Comparison of ENCODE assay signal across 9 cellular contexts in the genomic region with DNA sequence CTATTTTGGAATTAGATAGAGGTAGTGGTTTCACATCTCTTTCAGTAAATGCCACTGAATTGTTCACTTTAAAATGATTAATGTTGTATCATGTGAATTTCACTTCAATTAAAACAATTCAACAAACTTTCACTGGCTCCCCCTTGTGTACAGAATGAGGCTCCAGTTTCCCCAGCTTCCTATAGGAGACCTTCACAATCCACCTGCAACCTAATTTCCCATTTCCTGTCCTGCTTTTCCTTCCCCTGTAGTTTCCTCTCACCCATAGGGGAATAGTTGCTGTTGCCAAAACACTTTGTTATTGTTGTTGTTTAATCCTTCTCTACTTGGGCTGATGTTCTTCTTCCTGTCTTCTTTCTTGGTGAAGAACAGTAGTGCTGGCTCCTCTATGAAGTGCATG. TPM values are rescaled to one million over a fixed set of nuclear protein-coding genes. Genes with fewer than 3 reads are reported as not detected.
DNase-seq lines count a peak whose midpoint lies in the region; ATAC-seq and TF ChIP-seq lines count a peak whose summit lies in the region.
"Had no signal": no experiment of that assay in that cellular context is flagged by ENCODE, and none has a peak within 500 bp of the region (broad histone marks: within the 10 kb centered on the region; RNA-seq: fewer than 3 reads in every experiment).

No MANE protein-coding gene starts in this region.

- H3K27ac ChIP-seq in PC-3 (ENCODE audit: low read length), result no peak overlapping the region

- intact Hi-C loops in PC-3 (cut with micrococcal nuclease), result loop anchor here (1.0 kb wide), 3 partner anchors 287 to 422 kb away; no protein-coding TSS in a partner anchor

- BruUV-seq in PC-3 (replicated peaks; lab: Mats Ljungman, UMichigan), result no TSS peak

- ATAC-seq in PC-3, result peak; percentile 57
- no peak for ATAC-seq in HG02973 (IDR thresholded peaks at IDR 0.05; ENCODE audit: unreplicated experiment)
- ATAC-seq in HG02840 (IDR thresholded peaks at IDR 0.05; ENCODE audit: low FRiP score, unreplicated experiment), result no peak

- peak; percentile 23 for DNase-seq in DMS 273 (lab: John Stamatoyannopoulos, UW; ENCODE audit: unreplicated experiment)
- no peak for DNase-seq in DMS 273 treated with DMSO at 0.1 percent for 48 hours (lab: John Stamatoyannopoulos, UW)
- DNase-seq in PC-3, result peak; percentile 43
- peak; percentile 45 for DNase-seq in fibroblast of peridontal ligament (ENCODE audit: extremely low read depth)
- DNase-seq in stromal cell of bone marrow (ENCODE audit: low read depth), result peak; percentile 7
- no peak for DNase-seq in activated naive CD4-positive, alpha-beta T cell (lab: John Stamatoyannopoulos, UW)
- DNase-seq: NCI-H226 had no signal

- no peaks in the 10 kb centered on the region for H3K36me3 ChIP-seq in PC-3 (ENCODE audit: low read depth, low read length)

- POLR2A ChIA-PET in PC-3 (lab: Charles Lee; ENCODE audit: unreplicated experiment), result no interaction called here

- no peaks in the 10 kb centered on the region for H3K9me2 ChIP-seq in PC-3 (replicated peaks; ENCODE audit: low read length)

- 0 out of 2 replicates have a peak, but pooled peaks cover 3% of the 10 kb centered on the region for H3K9me3 ChIP-seq in PC-3 (ENCODE audit: low read length)

- H3K4me3 ChIP-seq in PC-3 (ENCODE audit: low read length), result no peak overlapping the region

- H3K4me2 ChIP-seq in PC-3 (ENCODE audit: low read length), result no peak overlapping the region

- H3K79me2 ChIP-seq in PC-3 (ENCODE audit: low read length), result no peaks in the 10 kb centered on the region

- no peaks in the 10 kb centered on the region for H4K20me1 ChIP-seq in PC-3 (ENCODE audit: low read length)

- H3K9ac ChIP-seq in PC-3 (ENCODE audit: low read length), result no peak overlapping the region

- H3K27me3 ChIP-seq in PC-3 (ENCODE audit: low read length), result no peaks in the 10 kb centered on the region

- CTCF ChIA-PET in PC-3 (lab: Charles Lee), result interaction anchor here (0.5 kb wide), 1 partner anchor 357 kb away, joined by 3 read pairs; no protein-coding TSS in a partner anchor

- no peaks in the 10 kb centered on the region for H3K4me1 ChIP-seq in PC-3 (ENCODE audit: insufficient read depth, low read length)

- H2AFZ ChIP-seq in PC-3 (ENCODE audit: low read length), result no peak overlapping the region

- peak; percentile 61 for TF ChIP-seq CTCF in PC-3 (conservative IDR thresholded peaks at IDR 0.05; ENCODE audit: low read depth, low read length)

- H3F3A ChIP-seq in PC-3 (ENCODE audit: low read length, unreplicated experiment), result no peaks in the 10 kb centered on the region

RNA-seq across cellular contexts. Expression of gene NPAS3, which starts 59.8 kb away (rescaled TPM):
- 0.36 and 1.2 TPM in 2 replicates for total RNA-seq in PC-3 (2014; rRNA removed)

Comparison
In these comparisons a context has a peak if more than half of its experiments do, and no peak if none do; other contexts are left out.
1. DNase-seq: peak in DMS 273 (single experiment), PC-3 (single experiment), fibroblast of peridontal ligament (single experiment) and stromal cell of bone marrow (single experiment); none in DMS 273 treated with DMSO at 0.1 percent for 48 hours (single experiment) and activated naive CD4-positive, alpha-beta T cell (0 of 4).